20 cellular contexts compared by ENCODE assay signal in genomic region chr16:49675417-49675816, GRCh38.
A peak's percentile ranks its signal among the peaks of the same experiment; 100 is the strongest.
DNase-seq lines count a peak whose midpoint lies in the region; ATAC-seq and TF ChIP-seq lines count a peak whose summit lies in the region.
"Had no signal": no experiment of that assay in that cellular context is flagged by ENCODE, and none has a peak within 500 bp of the region (broad histone marks: within the 10 kb centered on the region; RNA-seq: fewer than 3 reads in every experiment).

No MANE protein-coding gene starts in this region.

- H3K4me3 ChIP-seq in adipocyte (ENCODE audit: low read length) (no peak overlapping the region), lower lobe of right lung (no peak overlapping the region)
- H3K4me3 ChIP-seq: SJSA1 had no signal

- no peak overlapping the region for H2AK5ac ChIP-seq in H9 (ENCODE audit: insufficient read length, low read length)

- H3K4me1 Mint-ChIP-seq in H9, result peaks cover 4 to 9% of the 10 kb centered on the region in 2 experiments; a peak in 3 of 4 replicates
- H3K4me1 Mint-ChIP-seq in nephron, result peaks cover 33% of the 10 kb centered on the region
- H3K4me1 Mint-ChIP-seq: B cell; CD4-positive, CD25-positive, alpha-beta regulatory T cell had no signal

- H3K79me2 ChIP-seq in H9 (ENCODE audit: insufficient read depth, low read length), result no peaks in the 10 kb centered on the region

- no peak overlapping the region for H3K18ac ChIP-seq in H9 (ENCODE audit: insufficient read length, low read depth, low read length)

- H4K5ac ChIP-seq in H9 (ENCODE audit: insufficient read length, low read depth, low read length), result no peak overlapping the region

- H3K4me2 ChIP-seq in H9 (ENCODE audit: insufficient read depth, insufficient read length, low read length), result no peak overlapping the region

- peaks cover 5 to 6% of the 10 kb centered on the region in 2 experiments; a peak in 4 of 5 replicates for H3K9me3 Mint-ChIP-seq in H9
- no peaks in the 10 kb centered on the region for H3K9me3 Mint-ChIP-seq in nephron
- H3K9me3 Mint-ChIP-seq: CD4-positive, CD25-positive, alpha-beta regulatory T cell had no signal

- H3K4me3 Mint-ChIP-seq in H9 (no peak overlapping the region), nephron (no peak overlapping the region)
- H3K4me3 Mint-ChIP-seq: B cell; CD4-positive, CD25-positive, alpha-beta regulatory T cell; HFFc6 had no signal

- H3K27me3 ChIP-seq in H9 (ENCODE audit: insufficient read depth, low read length) (no peaks in the 10 kb centered on the region), adipocyte (replicated peaks; ENCODE audit: control insufficient read depth, insufficient read depth, low read length) (no peaks in the 10 kb centered on the region), lower lobe of right lung (ENCODE audit: low read depth) (no peaks in the 10 kb centered on the region)
- H3K27me3 ChIP-seq: SJSA1 had no signal

- H2AFZ ChIP-seq in H9 (ENCODE audit: low read length), result no peak overlapping the region

- intact Hi-C loops in lower lobe of right lung (cut with DNase I), result no loop called here

- no peak overlapping the region for H3K27ac ChIP-seq in H9 (ENCODE audit: insufficient read length, low read depth, low read length)
- H3K27ac ChIP-seq in lower lobe of right lung, result no peak overlapping the region
- H3K27ac ChIP-seq: SJSA1 had no signal

- no peak overlapping the region for H2BK12ac ChIP-seq in H9 (ENCODE audit: insufficient read length, low read depth, low read length)

- H2BK15ac ChIP-seq in H9 (ENCODE audit: low read depth, low read length), result no peak overlapping the region

- H3K14ac ChIP-seq in H9 (ENCODE audit: insufficient read depth, low read length), result no peak overlapping the region

- H3K79me1 ChIP-seq in H9 (ENCODE audit: insufficient read depth, low read depth, low read length, poor library complexity, severe bottlenecking), result no peaks in the 10 kb centered on the region

- no peak for ATAC-seq in lower lobe of right lung
- no peak for ATAC-seq in HG03097 (IDR thresholded peaks at IDR 0.05; ENCODE audit: low FRiP score, unreplicated experiment)

- H3K4ac ChIP-seq in H9 (ENCODE audit: low read depth, low read length), result no peak overlapping the region

- peaks cover 8% of the 10 kb centered on the region for H3K9me3 ChIP-seq in H9 (ENCODE audit: control insufficient read depth, low read depth, low read length)
- H3K9me3 ChIP-seq in adipocyte (ENCODE audit: control insufficient read depth, low read length), result no peaks in the 10 kb centered on the region
- no peaks in the 10 kb centered on the region for H3K9me3 ChIP-seq in lower lobe of right lung
- H3K9me3 ChIP-seq: SJSA1 had no signal

- no peak overlapping the region for H3K23ac ChIP-seq in H9 (ENCODE audit: insufficient read length, low read depth, low read length)

- H3K23me2 ChIP-seq in H9 (ENCODE audit: insufficient read length, low read depth, low read length, poor library complexity, severe bottlenecking), result no peaks in the 10 kb centered on the region

- H4K91ac ChIP-seq in H9 (ENCODE audit: insufficient read length, low read depth, low read length), result no peak overlapping the region

- H3K27ac Mint-ChIP-seq in H9 (peak overlapping the region in 2 of 3 experiments; percentile 20 to 90; a peak in 1 of 7 replicates), nephron (peak overlapping the region in 2 of 3 experiments; percentile 9 to 67)
- H3K27ac Mint-ChIP-seq: B cell; CD4-positive, CD25-positive, alpha-beta regulatory T cell; HFFc6 had no signal

- H3K27me3 Mint-ChIP-seq in H9 (ENCODE audit: low read depth), result no peaks in the 10 kb centered on the region
- no peaks in the 10 kb centered on the region for H3K27me3 Mint-ChIP-seq in nephron (ENCODE audit: low read depth)
- H3K27me3 Mint-ChIP-seq: B cell; CD4-positive, CD25-positive, alpha-beta regulatory T cell had no signal

- no peak overlapping the region for H4K8ac ChIP-seq in H9 (replicated peaks; ENCODE audit: insufficient read length, low read depth, low read length)

- H2BK5ac ChIP-seq in H9 (ENCODE audit: insufficient read length, low read length), result no peak overlapping the region

- WGBS in H9 (ENCODE audit: extremely low coverage, insufficient read length, low lambda C conversion rate), result no CpG with 5 or more reads among the region's 10 CpGs

- H3K36me3 Mint-ChIP-seq in H9 (ENCODE audit: insufficient read depth in 1 of 3, low read depth in 3 of 3), result peaks cover 10 to 19% (median 13%) of the 10 kb centered on the region in 3 experiments
- H3K36me3 Mint-ChIP-seq in nephron (ENCODE audit: low read depth), result peaks cover 12% of the 10 kb centered on the region
- H3K36me3 Mint-ChIP-seq: CD4-positive, CD25-positive, alpha-beta regulatory T cell had no signal

- TF ChIP-seq CTCF in H9 (conservative IDR thresholded peaks at IDR 0.05), result no peak
- TF ChIP-seq CTCF in nephron (IDR thresholded peaks at IDR 0.05; ENCODE audit: unreplicated experiment in 3 of 3), result no peak
- no peak for TF ChIP-seq CTCF in lower lobe of right lung (IDR thresholded peaks at IDR 0.05)

- no peaks in the 10 kb centered on the region for H3K36me3 ChIP-seq in adipocyte (ENCODE audit: control insufficient read depth, insufficient read depth, low read length, severe bottlenecking)
- H3K36me3 ChIP-seq in lower lobe of right lung, result no peaks in the 10 kb centered on the region
- H3K36me3 ChIP-seq: SJSA1 had no signal

- H2BK120ac ChIP-seq in H9 (ENCODE audit: low read depth, low read length, poor library complexity, severe bottlenecking), result no peak overlapping the region

- no peaks in the 10 kb centered on the region for H4K20me1 ChIP-seq in H9 (ENCODE audit: control insufficient read depth, insufficient read depth, insufficient read length)

- H3T11ph ChIP-seq in H9 (ENCODE audit: low read length), result no peak overlapping the region

- H3K4me1 ChIP-seq in H9 (ENCODE audit: insufficient read depth, low read length), result no peaks in the 10 kb centered on the region
- no peaks in the 10 kb centered on the region for H3K4me1 ChIP-seq in adipocyte (ENCODE audit: control insufficient read depth, insufficient read depth, low read length)
- H3K4me1 ChIP-seq in lower lobe of right lung, result no peaks in the 10 kb centered on the region
- H3K4me1 ChIP-seq: SJSA1 had no signal

- H2BK20ac ChIP-seq in H9 (ENCODE audit: low read depth, low read length, poor library complexity, severe bottlenecking), result no peak overlapping the region

- no peak overlapping the region for H3K56ac ChIP-seq in H9 (ENCODE audit: insufficient read length, low read depth, low read length)

- no peak overlapping the region for H3K9ac ChIP-seq in H9 (ENCODE audit: extremely low read depth, insufficient read length, low read length)
- no peak overlapping the region for H3K9ac ChIP-seq in adipocyte (ENCODE audit: low read length)

- DNase-seq in AG20443 (ENCODE audit: low spot score) (peak; percentile 57), H9 (no peak), adipocyte (ENCODE audit: low read depth) (peak; percentile 42), lower lobe of right lung (no peak), NCI-H774 (lab: John Stamatoyannopoulos, UW) (no peak)
- DNase-seq in activated CD4-positive, alpha-beta T cell treated with anti-CD3 and anti-CD28 coated beads for 48 hours, result no peak
- DNase-seq: CD4-positive, CD25-positive, alpha-beta regulatory T cell; DMS79 treated with DMSO at 0.1 percent for 48 hours; H7; HFFc6; KBM-7; MM.1S; NCI-H1048; NCI-H1436; NCI-H2029; NCI-H345 had no signal

Comparison
In these comparisons a context has a peak if more than half of its experiments do, and no peak if none do; other contexts are left out.
1. DNase-seq: peak in AG20443 (single experiment) and adipocyte (single experiment); none in H9 (single experiment), lower lobe of right lung (single experiment), activated CD4-positive, alpha-beta T cell treated with anti-CD3 and anti-CD28 coated beads for 48 hours (single experiment) and NCI-H774 (single experiment).